ENCODE assay signal across 12 cellular contexts in the genomic region with DNA sequence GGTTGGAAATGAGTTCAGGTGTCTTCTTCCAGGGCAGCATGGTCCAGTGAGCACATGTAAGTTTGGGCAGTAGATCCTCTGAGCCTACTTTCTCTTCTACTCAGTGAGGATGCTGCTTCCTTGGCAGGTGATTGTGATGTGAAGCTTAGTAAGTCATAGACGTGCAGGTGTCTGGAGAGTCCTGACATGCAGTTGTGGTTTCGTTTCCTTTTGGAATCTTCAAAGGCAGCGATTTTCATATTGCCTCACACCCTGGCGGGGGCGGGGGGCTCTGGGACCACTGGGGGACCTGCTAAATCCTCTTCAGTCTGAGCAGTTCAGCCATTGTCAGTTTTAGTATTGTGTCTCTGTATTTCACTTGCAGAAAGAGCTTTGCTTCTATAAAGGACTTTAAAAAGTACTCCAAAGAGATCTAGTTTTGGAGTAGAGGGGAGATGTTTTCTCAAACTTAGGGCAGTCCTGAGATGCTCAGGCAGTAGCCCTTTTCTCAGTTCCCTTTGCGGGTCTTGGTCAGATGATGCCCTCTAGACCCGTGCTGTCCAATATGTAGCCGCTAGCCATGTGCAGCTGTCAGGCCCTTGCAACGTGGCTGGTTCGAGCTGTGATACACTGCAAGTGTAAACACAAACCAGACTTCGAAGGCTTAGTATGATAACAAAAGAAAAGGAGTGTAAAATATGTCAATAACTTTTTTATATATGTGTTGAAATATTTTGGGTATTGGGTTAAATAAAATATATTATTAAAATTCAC. TPM values are rescaled to one million over a fixed set of nuclear protein-coding genes. Genes with fewer than 3 reads are reported as not detected.
DNase-seq lines count a peak whose midpoint lies in the region; ATAC-seq and TF ChIP-seq lines count a peak whose summit lies in the region.
"Had no signal": no experiment of that assay in that cellular context is flagged by ENCODE, and none has a peak within 500 bp of the region (broad histone marks: within the 10 kb centered on the region; RNA-seq: fewer than 3 reads in every experiment).

No MANE protein-coding gene starts in this region.

- H3K27me3 Mint-ChIP-seq in activated CD4-positive, alpha-beta T cell treated with anti-CD3 and anti-CD28 coated beads, Interleukin-2, amount 10 ng/mL, durations not matched to agents 7 days and 5 days: no peaks in the 10 kb centered on the region
- no peaks in the 10 kb centered on the region for H3K27me3 Mint-ChIP-seq in activated CD4-positive, alpha-beta T cell treated with anti-CD3 and anti-CD28 coated beads, Interleukin-2, amount 10 ng/mL, durations not matched to agents 24 days and 14 days
- H3K27me3 Mint-ChIP-seq: activated naive CD4-positive, alpha-beta T cell treated with anti-CD3 and anti-CD28 coated beads, Interleukin-2, amount 50 U/mL, for 24 hours had no signal

- POLR2A ChIA-PET in activated CD4-positive, alpha-beta T cell treated with anti-CD3 and anti-CD28 coated beads, Interleukin-2, amount 10 ng/mL, durations not matched to agents 7 days and 5 days (lab: Charles Lee): interaction anchor here (0.6 kb wide), 1 partner anchor 25 kb away, joined by 3 read pairs; no protein-coding TSS in a partner anchor

- TF ChIP-seq EP300 in esophagus muscularis mucosa (IDR thresholded peaks at IDR 0.05): no peak

- peaks cover 12% of the 10 kb centered on the region for H3K4me1 Mint-ChIP-seq in activated CD4-positive, alpha-beta T cell treated with anti-CD3 and anti-CD28 coated beads, Interleukin-2, amount 10 ng/mL, durations not matched to agents 7 days and 5 days
- H3K4me1 Mint-ChIP-seq in activated CD4-positive, alpha-beta T cell treated with anti-CD3 and anti-CD28 coated beads, Interleukin-2, amount 10 ng/mL, durations not matched to agents 24 days and 14 days: peaks cover 6% of the 10 kb centered on the region

- TF ChIP-seq CTCF in esophagus muscularis mucosa (IDR thresholded peaks at IDR 0.05): no peak

- intact Hi-C loops in activated CD4-positive, alpha-beta T cell treated with anti-CD3 and anti-CD28 coated beads, Interleukin-2, amount 10 ng/mL, durations not matched to agents 24 days and 14 days (cut with micrococcal nuclease): loop anchor here (1.0 kb wide), 1 partner anchor 127 kb away; no protein-coding TSS in a partner anchor
- intact Hi-C loops in esophagus muscularis mucosa (cut with DNase I): loop anchor here (5.0 kb wide), 2 partner anchors 275 to 395 kb away; a partner anchor contains a TSS

- no peaks in the 10 kb centered on the region for H3K9me3 ChIP-seq in SK-N-MC (ENCODE audit: low read depth, low read length)
- H3K9me3 ChIP-seq in esophagus muscularis mucosa: no peaks in the 10 kb centered on the region
- H3K9me3 ChIP-seq: prostate gland, thoracic aorta had no signal

- no peak overlapping the region for H3K4me3 Mint-ChIP-seq in activated CD4-positive, alpha-beta T cell treated with anti-CD3 and anti-CD28 coated beads, Interleukin-2, amount 10 ng/mL, durations not matched to agents 7 days and 5 days
- H3K4me3 Mint-ChIP-seq in activated CD4-positive, alpha-beta T cell treated with anti-CD3 and anti-CD28 coated beads, Interleukin-2, amount 10 ng/mL, durations not matched to agents 24 days and 14 days: no peak overlapping the region
- H3K4me3 Mint-ChIP-seq: activated naive CD4-positive, alpha-beta T cell treated with anti-CD3 and anti-CD28 coated beads, Interleukin-2, amount 50 U/mL, for 24 hours had no signal

- H3K27ac ChIP-seq in SK-N-MC (peak overlapping the region; percentile 78), esophagus muscularis mucosa (replicated peaks in 1 of 4) (peak overlapping the region; percentile 24 to 63 (median 42)), skin epidermis (peak overlapping the region in 11 of 21 experiments; percentile 30 to 76 (median 61))

- no peak overlapping the region for H3K9ac ChIP-seq in SK-N-MC (ENCODE audit: insufficient read length)

- no peak for ATAC-seq in HG03196 (IDR thresholded peaks at IDR 0.05; ENCODE audit: unreplicated experiment)

- H3K4me1 ChIP-seq in esophagus muscularis mucosa: peaks cover 29 to 43% (median 37%) of the 10 kb centered on the region in 4 donors
- H3K4me1 ChIP-seq: prostate gland had no signal

- no peaks in the 10 kb centered on the region for H3K9me3 Mint-ChIP-seq in activated CD4-positive, alpha-beta T cell treated with anti-CD3 and anti-CD28 coated beads, Interleukin-2, amount 10 ng/mL, durations not matched to agents 7 days and 5 days
- no peaks in the 10 kb centered on the region for H3K9me3 Mint-ChIP-seq in activated CD4-positive, alpha-beta T cell treated with anti-CD3 and anti-CD28 coated beads, Interleukin-2, amount 10 ng/mL, durations not matched to agents 24 days and 14 days
- H3K9me3 Mint-ChIP-seq: activated naive CD4-positive, alpha-beta T cell treated with anti-CD3 and anti-CD28 coated beads, Interleukin-2, amount 50 U/mL, for 24 hours had no signal

- 68% methylated on average over 11 of the region's 11 CpGs for WGBS in esophagus muscularis mucosa

- TF ChIP-seq POLR2A in esophagus muscularis mucosa (IDR thresholded peaks at IDR 0.05; ENCODE audit: low read depth): no peak

- H3K36me3 ChIP-seq in SK-N-MC (ENCODE audit: insufficient read depth, low read length) (peaks cover 51% of the 10 kb centered on the region), esophagus muscularis mucosa (peaks cover 49 to 53% (median 51%) of the 10 kb centered on the region in 4 donors)

- peak overlapping the region; percentile 50 for H3K27ac Mint-ChIP-seq in activated CD4-positive, alpha-beta T cell treated with anti-CD3 and anti-CD28 coated beads, Interleukin-2, amount 10 ng/mL, durations not matched to agents 7 days and 5 days
- no peak overlapping the region for H3K27ac Mint-ChIP-seq in activated CD4-positive, alpha-beta T cell treated with anti-CD3 and anti-CD28 coated beads, Interleukin-2, amount 10 ng/mL, durations not matched to agents 24 days and 14 days

- H3K27me3 ChIP-seq in esophagus muscularis mucosa: no peaks in the 10 kb centered on the region

- CTCF ChIA-PET in activated CD4-positive, alpha-beta T cell treated with anti-CD3 and anti-CD28 coated beads, Interleukin-2, amount 10 ng/mL, durations not matched to agents 7 days and 5 days (lab: Charles Lee): interaction anchor here (2.4 to 2.6 kb wide), 2 partner anchors 9 to 16 kb away, joined by 7 read pairs; no protein-coding TSS in a partner anchor

- H3K4me3 ChIP-seq in SK-N-MC: no peak overlapping the region
- H3K4me3 ChIP-seq in esophagus muscularis mucosa: no peak overlapping the region
- no peak overlapping the region for H3K4me3 ChIP-seq in skin epidermis
- H3K4me3 ChIP-seq: prostate gland, thoracic aorta had no signal

- DNase-seq in activated CD4-positive, alpha-beta T cell treated with anti-CD3 and anti-CD28 coated beads, Interleukin-2, amount 10 ng/mL, durations not matched to agents 7 days and 5 days: no peak
- no peak for DNase-seq in activated CD4-positive, alpha-beta T cell treated with anti-CD3 and anti-CD28 coated beads, Interleukin-2, amount 10 ng/mL, durations not matched to agents 24 days and 14 days
- DNase-seq in SK-N-MC (ENCODE audit: low read depth, low spot score): no peak
- no peak for DNase-seq in esophagus muscularis mucosa (ENCODE audit: extremely low spot score)
- DNase-seq in NCI-H1092 (lab: John Stamatoyannopoulos, UW): no peak
- no peak for DNase-seq in HCEC 1CT
- DNase-seq: left colon had no signal

- H3K36me3 Mint-ChIP-seq in activated CD4-positive, alpha-beta T cell treated with anti-CD3 and anti-CD28 coated beads, Interleukin-2, amount 10 ng/mL, durations not matched to agents 7 days and 5 days (ENCODE audit: low read depth): peaks cover 31% of the 10 kb centered on the region
- peaks cover 44% of the 10 kb centered on the region for H3K36me3 Mint-ChIP-seq in activated CD4-positive, alpha-beta T cell treated with anti-CD3 and anti-CD28 coated beads, Interleukin-2, amount 10 ng/mL, durations not matched to agents 24 days and 14 days (ENCODE audit: low read depth)

RNA-seq across cellular contexts. Expression of a gene that starts 4.0 kb away (rescaled TPM):
- total RNA-seq in activated CD4-positive, alpha-beta T cell treated with anti-CD3 and anti-CD28 coated beads, Interleukin-2, amount 10 ng/mL, durations not matched to agents 7 days and 5 days: 1 to 10 TPM; 4.1 to 4.6 TPM
- 7.2 and 8.2 TPM in 2 replicates for total RNA-seq in activated CD4-positive, alpha-beta T cell treated with anti-CD3 and anti-CD28 coated beads, Interleukin-2, amount 10 ng/mL, durations not matched to agents 24 days and 14 days
- 1 to 10 TPM in 1 of 4 donors, under 1 TPM in 3; 0.33 to 1.2 (median 0.64) TPM for total RNA-seq in esophagus muscularis mucosa

RNA-seq across cellular contexts. Expression of a gene that starts 38.4 kb away (rescaled TPM):
- total RNA-seq in activated CD4-positive, alpha-beta T cell treated with anti-CD3 and anti-CD28 coated beads, Interleukin-2, amount 10 ng/mL, durations not matched to agents 7 days and 5 days: 10 to 100 TPM; 78.8 to 90.7 TPM
- 217 and 222 TPM in 2 replicates for total RNA-seq in activated CD4-positive, alpha-beta T cell treated with anti-CD3 and anti-CD28 coated beads, Interleukin-2, amount 10 ng/mL, durations not matched to agents 24 days and 14 days
- total RNA-seq in esophagus muscularis mucosa: 10 to 100 TPM; 39.9 to 70.2 (median 64.7) TPM
